ENCODE assay signal across 25 cellular contexts in genomic region chr5:59789197-59789596, GRCh38.
A peak's percentile ranks its signal among the peaks of the same experiment; 100 is the strongest.
DNase-seq lines count a peak whose midpoint lies in the region; ATAC-seq and TF ChIP-seq lines count a peak whose summit lies in the region.
"Had no signal": no experiment of that assay in that cellular context is flagged by ENCODE, and none has a peak within 500 bp of the region (broad histone marks: within the 10 kb centered on the region; RNA-seq: fewer than 3 reads in every experiment).

No MANE protein-coding gene starts in this region.

- H3K36me3 Mint-ChIP-seq in activated T-helper 17 cell treated with anti-CD3 and anti-CD28 coated beads, Interleukin-2, amount 50 U/mL, for 72 hours (ENCODE audit: low read depth): no peaks in the 10 kb centered on the region
- H3K36me3 Mint-ChIP-seq: CD8-positive, alpha-beta memory T cell; mesothelial cell of epicardium had no signal

- no peaks in the 10 kb centered on the region for H3K9me2 ChIP-seq in GM23248 (ENCODE audit: insufficient read depth)

- in situ Hi-C loops in GM23248 (cut with MboI): no loop called here

- no peaks in the 10 kb centered on the region for H3K79me2 ChIP-seq in GM23248 (ENCODE audit: insufficient read depth)

- H3K4me1 Mint-ChIP-seq in activated T-helper 17 cell treated with anti-CD3 and anti-CD28 coated beads, Interleukin-2, amount 50 U/mL, for 72 hours: peaks cover 5% of the 10 kb centered on the region

- H3F3A ChIP-seq in GM23248 (ENCODE audit: insufficient read depth): peaks cover 40% of the 10 kb centered on the region

- H3K9me3 Mint-ChIP-seq in activated T-helper 17 cell treated with anti-CD3 and anti-CD28 coated beads, Interleukin-2, amount 50 U/mL, for 72 hours: no peaks in the 10 kb centered on the region
- H3K9me3 Mint-ChIP-seq: mesothelial cell of epicardium, nephron progenitor cell had no signal

- DNase-seq in GM23248: peak; percentile 54
- DNase-seq in foreskin melanocyte: peak; percentile 85
- DNase-seq in skeletal muscle cell (ENCODE audit: low read depth): peak; percentile 84
- no peak for DNase-seq in right lobe of liver
- DNase-seq in CD1c-positive myeloid dendritic cell (ENCODE audit: extremely low spot score): no peak
- DNase-seq: activated CD4-positive, alpha-beta T cell treated with anti-CD3 and anti-CD28 coated beads for 4 hours; activated gamma-delta T cell; CD8-positive, alpha-beta memory T cell; colonic mucosa; DMS53; IMR-90; NCI-H187; NCI-H345; nephron progenitor cell; stimulated activated CD4-positive, alpha-beta T cell treated with anti-CD3 and anti-CD28 coated beads, Interleukin-12 subunit alpha, Interleukin-12 subunit beta, amount 100 ng/mL, for 4 hours; stimulated activated CD8-positive, alpha-beta memory T cell treated with anti-CD3 and anti-CD28 coated beads, Interleukin-4, amount 100 ng/mL, for 48 hours; testis had no signal

- H3K36me3 ChIP-seq in GM23248 (ENCODE audit: low read depth) (no peaks in the 10 kb centered on the region), right lobe of liver (no peaks in the 10 kb centered on the region)
- H3K36me3 ChIP-seq: colonic mucosa, prostate gland had no signal

- WGBS in GM23248 (ENCODE audit: low coverage in 1 of 2, low lambda C conversion rate in 2 of 2, missing lambda C conversion rate in 2 of 2), 2 experiments: 67 to 71% methylated on average over 2 of the region's 2 CpGs
- WGBS in right lobe of liver (ENCODE audit: insufficient coverage, low coverage, low lambda C conversion rate, missing lambda C conversion rate): 76% methylated on average over 2 of the region's 2 CpGs

- H3K27me3 ChIP-seq in GM23248 (replicated peaks; ENCODE audit: insufficient read depth) (no peaks in the 10 kb centered on the region), right lobe of liver (no peaks in the 10 kb centered on the region)
- H3K27me3 ChIP-seq: colonic mucosa, testis had no signal

- H3K27ac ChIP-seq in GM23248 (no peak overlapping the region), right lobe of liver (no peak overlapping the region)
- H3K27ac ChIP-seq: colonic mucosa, SK-N-MC, testis had no signal

- no peak overlapping the region for H2AFZ ChIP-seq in GM23248

- H3K27ac Mint-ChIP-seq in activated T-helper 17 cell treated with anti-CD3 and anti-CD28 coated beads, Interleukin-2, amount 50 U/mL, for 72 hours: peak overlapping the region; percentile 84
- H3K27ac Mint-ChIP-seq: nephron progenitor cell had no signal

- H4K20me1 ChIP-seq in GM23248 (ENCODE audit: insufficient read depth): no peaks in the 10 kb centered on the region; the same call in 1 of the 2 replicates

- H3K4me2 ChIP-seq in GM23248 (ENCODE audit: unreplicated experiment): no peak overlapping the region

- no peak for ATAC-seq in activated T-helper 17 cell treated with anti-CD3 and anti-CD28 coated beads, Interleukin-2, amount 50 U/mL, for 72 hours (replicated peaks)
- ATAC-seq in right lobe of liver (no peak), GM21737 (IDR thresholded peaks at IDR 0.05; ENCODE audit: unreplicated experiment) (no peak), GM19463 (IDR thresholded peaks at IDR 0.05; ENCODE audit: unreplicated experiment) (no peak)
- ATAC-seq: HCT116, Panc1 had no signal

- H3K4me3 ChIP-seq in GM23248 (no peak overlapping the region), skeletal muscle cell (ENCODE audit: low read depth, low read length) (no peak overlapping the region), right lobe of liver (no peak overlapping the region)
- H3K4me3 ChIP-seq: colonic mucosa, prostate gland, SK-N-MC, testis had no signal

- H3K27me3 Mint-ChIP-seq in activated T-helper 17 cell treated with anti-CD3 and anti-CD28 coated beads, Interleukin-2, amount 50 U/mL, for 72 hours: peaks cover 28% of the 10 kb centered on the region

- no peak for TF ChIP-seq CTCF in right lobe of liver (IDR thresholded peaks at IDR 0.05)

- no peaks in the 10 kb centered on the region for H3K9me3 ChIP-seq in GM23248 (ENCODE audit: low read depth)
- H3K9me3 ChIP-seq in right lobe of liver: no peaks in the 10 kb centered on the region
- H3K9me3 ChIP-seq: colonic mucosa, prostate gland, testis had no signal

- no peak for TF ChIP-seq POLR2A in right lobe of liver (IDR thresholded peaks at IDR 0.05)

- H3K4me3 Mint-ChIP-seq in activated T-helper 17 cell treated with anti-CD3 and anti-CD28 coated beads, Interleukin-2, amount 50 U/mL, for 72 hours: no peak overlapping the region
- H3K4me3 Mint-ChIP-seq: CD8-positive, alpha-beta memory T cell; mesothelial cell of epicardium; nephron progenitor cell had no signal

- H3K9ac ChIP-seq in GM23248: no peak overlapping the region

- intact Hi-C loops in right lobe of liver (cut with DNase I): no loop called here

- peaks cover 30% of the 10 kb centered on the region for H3K4me1 ChIP-seq in GM23248 (ENCODE audit: insufficient read depth)
- no peaks in the 10 kb centered on the region for H3K4me1 ChIP-seq in right lobe of liver
- H3K4me1 ChIP-seq: colonic mucosa, prostate gland, testis had no signal

Comparison
In these comparisons a context has a peak if more than half of its experiments do, and no peak if none do; other contexts are left out.
1. DNase-seq: peak in GM23248 (single experiment), foreskin melanocyte (single experiment) and skeletal muscle cell (single experiment); none in right lobe of liver (0 of 3) and CD1c-positive myeloid dendritic cell (single experiment).